In the genomic region with DNA sequence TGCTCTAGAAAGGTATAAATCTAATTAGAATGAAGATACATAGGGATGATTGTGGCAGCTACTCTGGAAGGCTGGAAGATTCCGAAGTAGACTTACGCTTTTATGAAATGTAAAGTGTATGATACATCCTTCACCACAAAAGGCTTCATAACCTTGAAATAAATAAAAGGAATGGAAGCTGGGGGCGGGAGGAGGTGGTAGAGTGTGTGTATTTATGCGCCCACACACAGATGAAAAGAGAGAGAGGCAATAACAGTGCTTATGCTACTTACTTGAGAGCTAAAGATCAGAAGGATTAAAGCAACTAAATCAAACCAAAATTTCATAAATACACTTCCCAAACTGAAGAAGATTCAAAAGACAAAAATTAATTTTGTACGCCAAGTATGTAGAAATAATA, we compare ENCODE assay signal across 22 cellular contexts. TPM values are rescaled to one million over a fixed set of nuclear protein-coding genes. Genes with fewer than 3 reads are reported as not detected.
DNase-seq lines count a peak whose midpoint lies in the region; ATAC-seq and TF ChIP-seq lines count a peak whose summit lies in the region.
"Had no signal": no experiment of that assay in that cellular context is flagged by ENCODE, and none has a peak within 500 bp of the region (broad histone marks: within the 10 kb centered on the region; RNA-seq: fewer than 3 reads in every experiment).

No MANE protein-coding gene starts in this region.

- peaks cover 2% of the 10 kb centered on the region for H3K27me3 Mint-ChIP-seq in glutamatergic neuron (ENCODE audit: unreplicated experiment)
- H3K27me3 Mint-ChIP-seq: B cell, IgD-negative memory B cell had no signal

- H3K9me3 ChIP-seq in left ventricle myocardium inferior (replicated peaks), result no peaks in the 10 kb centered on the region

- TF ChIP-seq CTCF in left ventricle myocardium inferior (IDR thresholded peaks at IDR 0.05; ENCODE audit: borderline replicate concordance), result no peak
- TF ChIP-seq CTCF in glutamatergic neuron (IDR thresholded peaks at IDR 0.05; ENCODE audit: partially characterized antibody, unreplicated experiment), result no peak

- peak overlapping the region; percentile 80 for H3K27ac ChIP-seq in left ventricle myocardium inferior (replicated peaks)

- H3K9me3 Mint-ChIP-seq in glutamatergic neuron (ENCODE audit: unreplicated experiment), result no peaks in the 10 kb centered on the region
- H3K9me3 Mint-ChIP-seq: HFFc6, IgD-negative memory B cell had no signal

- no peaks in the 10 kb centered on the region for H3K27me3 ChIP-seq in left ventricle myocardium inferior (ENCODE audit: low read depth)

- no peaks in the 10 kb centered on the region for H3K4me1 Mint-ChIP-seq in glutamatergic neuron (ENCODE audit: low read depth, unreplicated experiment)

- ATAC-seq in left ventricle myocardium superior, result no peak
- ATAC-seq in HG02885 (IDR thresholded peaks at IDR 0.05; ENCODE audit: poor library complexity, unreplicated experiment), result no peak
- ATAC-seq: PC-3 had no signal

- intact Hi-C loops in left ventricle myocardium inferior (cut with micrococcal nuclease) (no loop called here), left ventricle myocardium superior (cut with micrococcal nuclease) (no loop called here)

- H3K27ac Mint-ChIP-seq in glutamatergic neuron (ENCODE audit: unreplicated experiment), result peak overlapping the region; percentile 59
- H3K27ac Mint-ChIP-seq: B cell, HFFc6, IgD-negative memory B cell had no signal

- no peak overlapping the region for H3K4me3 Mint-ChIP-seq in glutamatergic neuron (ENCODE audit: unreplicated experiment)
- H3K4me3 Mint-ChIP-seq: B cell, HFFc6, IgD-negative memory B cell had no signal

- H3K4me1 ChIP-seq in left ventricle myocardium inferior, result peaks cover 33% of the 10 kb centered on the region

- H3K36me3 ChIP-seq in left ventricle myocardium inferior, result peaks cover 48% of the 10 kb centered on the region

- H3K4me3 ChIP-seq in left ventricle myocardium inferior, result no peak overlapping the region

- no peaks in the 10 kb centered on the region for H3K36me3 Mint-ChIP-seq in glutamatergic neuron (ENCODE audit: unreplicated experiment)

- peak; percentile 9 to 18 for DNase-seq in activated CD4-positive, alpha-beta T cell treated with anti-CD3 and anti-CD28 coated beads for 4 hours
- no peak for DNase-seq in activated CD4-positive, alpha-beta T cell treated with anti-CD3 and anti-CD28 coated beads for 1 hour
- no peak for DNase-seq in left ventricle myocardium inferior
- DNase-seq in left ventricle myocardium superior, result no peak
- no peak for DNase-seq in glutamatergic neuron
- DNase-seq in putamen (ENCODE audit: low spot score), result peak; percentile 38
- DNase-seq in 8988T, result no peak
- DNase-seq: COR-L47, DMS 273 treated with DMSO at 0.1 percent for 48 hours, DND-41, HFFc6, Karpas-422, NCI-H1436 treated with DMSO at 0.1 percent for 48 hours, NCI-H2029 treated with DMSO at 0.1 percent for 48 hours, NCI-H2171, NCI-H526, PC-3, RPMI8226 had no signal

RNA-seq across cellular contexts. Expression of a gene that starts 30.4 kb away (rescaled TPM):
- total RNA-seq in left ventricle myocardium inferior (44.1 TPM), left ventricle myocardium superior (48.0 TPM), glutamatergic neuron (ENCODE audit: unreplicated experiment) (225 TPM)

RNA-seq across cellular contexts. Expression of a gene that starts 31.0 kb away (rescaled TPM):
- total RNA-seq in left ventricle myocardium inferior (423 TPM), left ventricle myocardium superior (450 TPM), glutamatergic neuron (ENCODE audit: unreplicated experiment) (1,556 TPM)

RNA-seq across cellular contexts. Expression of a gene that starts 51.3 kb away (rescaled TPM):
- 0.71 TPM for total RNA-seq in left ventricle myocardium inferior
- 0.74 TPM for total RNA-seq in left ventricle myocardium superior
- not detected for total RNA-seq in glutamatergic neuron (ENCODE audit: unreplicated experiment)
- total RNA-seq: A172, B cell had no signal

Comparison
In these comparisons a context has a peak if more than half of its experiments do, and no peak if none do; other contexts are left out.
1. DNase-seq: peak in activated CD4-positive, alpha-beta T cell treated with anti-CD3 and anti-CD28 coated beads for 4 hours (2 of 2) and putamen (single experiment); none in activated CD4-positive, alpha-beta T cell treated with anti-CD3 and anti-CD28 coated beads for 1 hour (single experiment), left ventricle myocardium inferior (single experiment), left ventricle myocardium superior (single experiment), glutamatergic neuron (single experiment) and 8988T (single experiment).